In genomic region chr2:43193996-43194869, GRCh38 we compare ENCODE assay signal across 8 cellular contexts. TPM values are rescaled to one million over a fixed set of nuclear protein-coding genes. Genes with fewer than 3 reads are reported as not detected.
DNase-seq lines count a peak whose midpoint lies in the region; ATAC-seq and TF ChIP-seq lines count a peak whose summit lies in the region.

No MANE protein-coding gene starts in this region.

- H3K36me3 Mint-ChIP-seq in activated CD8-positive, alpha-beta T cell treated with anti-CD3 and anti-CD28 coated beads, Interleukin-2, amount 10 ng/mL, durations not matched to agents 7 days and 5 days (ENCODE audit: low read depth) = peaks cover 2% of the 10 kb centered on the region

- no peaks in the 10 kb centered on the region for H3K27me3 Mint-ChIP-seq in activated CD8-positive, alpha-beta T cell treated with anti-CD3 and anti-CD28 coated beads, Interleukin-2, amount 10 ng/mL, durations not matched to agents 7 days and 5 days (ENCODE audit: low read depth)

- TF ChIP-seq POLR2A in GM18951 (IDR thresholded peaks at IDR 0.05; ENCODE audit: extremely low read depth, insufficient read depth, insufficient read length) = peak; percentile 20

- no peak overlapping the region for H3K4me3 ChIP-seq in neutrophil (ENCODE audit: low read depth in 1 of 2, low read length in 1 of 2)

- no peaks in the 10 kb centered on the region for H3K36me3 ChIP-seq in neutrophil

- H3K27ac Mint-ChIP-seq in activated CD8-positive, alpha-beta T cell treated with anti-CD3 and anti-CD28 coated beads, Interleukin-2, amount 10 ng/mL, durations not matched to agents 7 days and 5 days = peak overlapping the region; percentile 94

- peak; percentile 54 for ATAC-seq in HG02840 (IDR thresholded peaks at IDR 0.05; ENCODE audit: low FRiP score, unreplicated experiment)
- peak; percentile 14 for ATAC-seq in activated CD8-positive, alpha-beta T cell treated with anti-CD3 and anti-CD28 coated beads, Interleukin-2, amount 10 ng/mL, durations not matched to agents 7 days and 5 days

- no peaks in the 10 kb centered on the region for H3K27me3 ChIP-seq in neutrophil

- no peaks in the 10 kb centered on the region for H3K9me3 Mint-ChIP-seq in activated CD8-positive, alpha-beta T cell treated with anti-CD3 and anti-CD28 coated beads, Interleukin-2, amount 10 ng/mL, durations not matched to agents 7 days and 5 days (ENCODE audit: insufficient read depth)

- H3K27ac ChIP-seq in neutrophil = peak overlapping the region; percentile 59

- POLR2A ChIA-PET in activated CD8-positive, alpha-beta T cell treated with anti-CD3 and anti-CD28 coated beads, Interleukin-2, amount 10 ng/mL, durations not matched to agents 7 days and 5 days (lab: Charles Lee) = interaction anchor here (1.0 to 7.0 kb wide), 8 partner anchors 15 to 60 kb away, joined by 4 to 71 read pairs (median 8); partner anchors contain the start of gene ZFP36L2

- DNase-seq in activated CD8-positive, alpha-beta T cell treated with anti-CD3 and anti-CD28 coated beads, Interleukin-2, amount 10 ng/mL, durations not matched to agents 7 days and 5 days = no peak
- DNase-seq in SIG-M5 treated with dmso at 0.1 percent for 504 hours (lab: John Stamatoyannopoulos, UW; ENCODE audit: unreplicated experiment) (no peak), activated gamma-delta T cell treated with Interleukin-2 at 50 U/mL for 16 hours (no peak), AG20443 (ENCODE audit: low spot score) (no peak), NCI-H748 treated with DMSO at 0.1 percent for 48 hours (lab: John Stamatoyannopoulos, UW) (no peak)

- no peaks in the 10 kb centered on the region for H3K9me3 ChIP-seq in neutrophil

- H3K4me1 Mint-ChIP-seq in activated CD8-positive, alpha-beta T cell treated with anti-CD3 and anti-CD28 coated beads, Interleukin-2, amount 10 ng/mL, durations not matched to agents 7 days and 5 days (ENCODE audit: low read depth) = peaks cover 65% of the 10 kb centered on the region

- CTCF ChIA-PET in activated CD8-positive, alpha-beta T cell treated with anti-CD3 and anti-CD28 coated beads, Interleukin-2, amount 10 ng/mL, durations not matched to agents 7 days and 5 days (lab: Charles Lee) = interaction anchor here (0.6 to 6.3 kb wide), 10 partner anchors 14 to 67 kb away, joined by 3 to 45 read pairs (median 5); partner anchors contain the start of gene ZFP36L2

- H3K4me1 ChIP-seq in neutrophil (ENCODE audit: control insufficient read depth in 1 of 2, insufficient read depth in 1 of 2, low read depth in 1 of 2, low read length in 1 of 2) = peaks cover 65 to 71% of the 10 kb centered on the region in 2 experiments

- peak overlapping the region; percentile 77 for H3K4me3 Mint-ChIP-seq in activated CD8-positive, alpha-beta T cell treated with anti-CD3 and anti-CD28 coated beads, Interleukin-2, amount 10 ng/mL, durations not matched to agents 7 days and 5 days

- in situ Hi-C loops in GM18951 (cut with MboI; ENCODE audit: low sequenced_read_pairs, unreplicated experiment) = no loop called here

- no peak for TF ChIP-seq CTCF in neutrophil (IDR thresholded peaks at IDR 0.05)

RNA-seq across cellular contexts. Expression of gene ZFP36L2, which starts 32.2 kb away (rescaled TPM):
- total RNA-seq in activated CD8-positive, alpha-beta T cell treated with anti-CD3 and anti-CD28 coated beads, Interleukin-2, amount 10 ng/mL, durations not matched to agents 7 days and 5 days = 100 to 1,000 TPM; 166 TPM
